12 cellular contexts compared by ENCODE assay signal in the genomic region with DNA sequence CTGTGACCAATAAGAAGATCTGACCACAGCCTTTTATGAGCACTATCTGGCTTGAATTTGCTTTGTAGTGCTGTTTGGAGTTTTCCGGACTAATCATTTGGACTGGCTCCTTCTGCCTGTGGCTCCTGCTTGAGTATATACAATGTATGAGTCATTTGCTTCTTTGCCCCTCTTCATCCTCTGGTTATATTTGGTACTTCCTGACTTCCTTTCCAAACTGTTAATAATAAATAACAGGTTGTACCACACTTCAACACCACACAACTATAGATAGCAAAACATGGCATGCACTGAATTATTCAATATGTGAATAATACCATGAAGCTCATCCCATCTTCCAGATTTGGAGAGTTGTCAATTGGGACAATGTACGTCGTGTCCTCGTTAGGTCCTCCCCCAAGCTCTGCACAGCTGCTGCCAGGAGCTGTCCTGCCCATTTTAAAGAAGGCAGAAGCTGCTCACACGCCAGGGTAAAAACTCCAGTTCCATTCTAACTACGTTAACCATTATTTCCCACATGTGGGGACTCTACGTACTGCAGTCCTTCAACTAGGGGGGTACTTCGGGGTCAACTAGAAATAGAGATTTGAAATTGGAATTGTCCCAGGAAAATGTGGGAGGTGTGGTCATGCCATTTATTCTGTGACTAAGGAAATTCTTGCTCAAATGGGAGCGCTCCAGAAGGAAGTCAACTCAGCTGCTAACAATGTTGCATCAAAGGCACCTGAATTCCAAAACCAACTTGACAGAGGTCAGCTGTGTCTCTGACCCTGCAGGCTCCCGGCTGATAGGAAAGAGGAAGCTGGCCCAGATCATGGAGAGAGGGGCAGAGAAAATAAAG. TPM values are rescaled to one million over a fixed set of nuclear protein-coding genes. Genes with fewer than 3 reads are reported as not detected.
DNase-seq lines count a peak whose midpoint lies in the region; ATAC-seq and TF ChIP-seq lines count a peak whose summit lies in the region.
"Had no signal": no experiment of that assay in that cellular context is flagged by ENCODE, and none has a peak within 500 bp of the region (broad histone marks: within the 10 kb centered on the region; RNA-seq: fewer than 3 reads in every experiment).

No MANE protein-coding gene starts in this region.

- H3K36me3 Mint-ChIP-seq in natural killer cell = no peaks in the 10 kb centered on the region
- H3K36me3 Mint-ChIP-seq: activated naive CD8-positive, alpha-beta T cell; mesothelial cell of epicardium had no signal

- no peak overlapping the region for H3K4me3 Mint-ChIP-seq in natural killer cell
- H3K4me3 Mint-ChIP-seq: activated CD4-positive, alpha-beta T cell treated with anti-CD3 and anti-CD28 coated beads for 36 hours; activated naive CD8-positive, alpha-beta T cell; mesothelial cell of epicardium had no signal

- no peaks in the 10 kb centered on the region for H3K27me3 ChIP-seq in ascending aorta

- no peak for TF ChIP-seq CTCF in AG10803 (conservative IDR thresholded peaks at IDR 0.05; ENCODE audit: low read length)
- no peak for TF ChIP-seq CTCF in LNCaP clone FGC (IDR thresholded peaks at IDR 0.05; ENCODE audit: control insufficient read depth, extremely low read depth, insufficient read depth)
- TF ChIP-seq CTCF in cardiac fibroblast (IDR thresholded peaks at IDR 0.05; ENCODE audit: low read depth, low read length) = no peak
- no peak for TF ChIP-seq CTCF in ascending aorta (IDR thresholded peaks at IDR 0.05)
- TF ChIP-seq CTCF in GM13977 (IDR thresholded peaks at IDR 0.05; ENCODE audit: extremely low read depth, insufficient read depth, missing control alignments) = no peak
- TF ChIP-seq CTCF in natural killer cell (IDR thresholded peaks at IDR 0.05) = no peak

- peak; percentile 80 for DNase-seq in AG10803 (ENCODE audit: low read depth)
- peak; percentile 46 for DNase-seq in LNCaP clone FGC (ENCODE audit: low read depth)
- peak; percentile 21 to 27 for DNase-seq in cardiac fibroblast (ENCODE audit: low read depth in 2 of 2)
- peak; percentile 42 for DNase-seq in middle frontal gyrus (ENCODE audit: extremely low spot score, low spot score)
- no peak for DNase-seq in ascending aorta (ENCODE audit: low spot score in 2 of 2)
- DNase-seq in GM13977 (ENCODE audit: low spot score) = no peak
- DNase-seq in natural killer cell = no peak
- no peak for DNase-seq in NK-92 (lab: John Stamatoyannopoulos, UW; ENCODE audit: unreplicated experiment)
- DNase-seq: activated CD4-positive, alpha-beta T cell treated with anti-CD3 and anti-CD28 coated beads for 36 hours had no signal

- H3K36me3 ChIP-seq in ascending aorta = no peaks in the 10 kb centered on the region

- H3K9me3 Mint-ChIP-seq in natural killer cell = no peaks in the 10 kb centered on the region
- H3K9me3 Mint-ChIP-seq: mesothelial cell of epicardium had no signal

- ATAC-seq in natural killer cell = no peak
- ATAC-seq: activated CD4-positive, alpha-beta T cell treated with anti-CD3 and anti-CD28 coated beads for 36 hours had no signal

- H3K9me3 ChIP-seq in ascending aorta = no peaks in the 10 kb centered on the region

- no peak overlapping the region for H3K27ac Mint-ChIP-seq in natural killer cell
- H3K27ac Mint-ChIP-seq: activated CD4-positive, alpha-beta T cell treated with anti-CD3 and anti-CD28 coated beads for 36 hours; activated naive CD8-positive, alpha-beta T cell; mesothelial cell of epicardium had no signal

- no peaks in the 10 kb centered on the region for H3K4me1 ChIP-seq in ascending aorta

- intact Hi-C loops in ascending aorta (cut with DNase I) (no loop called here), natural killer cell (cut with micrococcal nuclease) (no loop called here)

- H3K27ac ChIP-seq in ascending aorta = no peak overlapping the region
- H3K27ac ChIP-seq: epithelial cell of prostate had no signal

- no peak overlapping the region for H3K4me3 ChIP-seq in AG10803 (ENCODE audit: low read length)
- H3K4me3 ChIP-seq in LNCaP clone FGC (ENCODE audit: low read depth, low read length) = no peak overlapping the region
- H3K4me3 ChIP-seq in cardiac fibroblast (replicated peaks in 1 of 2; ENCODE audit: low read depth in 2 of 2, low read length in 2 of 2) = no peak overlapping the region
- H3K4me3 ChIP-seq in ascending aorta = no peak overlapping the region

- H3K27me3 Mint-ChIP-seq in natural killer cell (ENCODE audit: low read depth in 2 of 2) = peaks cover 12 to 19% of the 10 kb centered on the region in 2 donors

- in situ Hi-C loops in GM13977 (cut with MboI; ENCODE audit: low pct_unique_long_range_greater_than_20kb, low sequenced_read_pairs, unreplicated experiment) = no loop called here

- H3K4me1 Mint-ChIP-seq in natural killer cell = no peaks in the 10 kb centered on the region
- H3K4me1 Mint-ChIP-seq: activated CD4-positive, alpha-beta T cell treated with anti-CD3 and anti-CD28 coated beads for 36 hours; mesothelial cell of epicardium had no signal

RNA-seq across cellular contexts. Expression of a gene that starts 38.1 kb away (rescaled TPM):
- total RNA-seq in ascending aorta (0.11 TPM), natural killer cell (under 1 TPM in 1 of 3 donors, not detected in 2; 0.23 TPM)
- total RNA-seq: activated CD4-positive, alpha-beta T cell treated with anti-CD3 and anti-CD28 coated beads for 36 hours had no signal

Comparison
In these comparisons a context has a peak if more than half of its experiments do, and no peak if none do; other contexts are left out.
1. DNase-seq: peak in AG10803 (single experiment), LNCaP clone FGC (single experiment), cardiac fibroblast (2 of 2) and middle frontal gyrus (single experiment); none in ascending aorta (0 of 2), GM13977 (single experiment), natural killer cell (single experiment) and NK-92 (single experiment).